ENCODE assay signal across 8 cellular contexts in genomic region chr1:173430707-173431662, GRCh38. TPM values are rescaled to one million over a fixed set of nuclear protein-coding genes. Genes with fewer than 3 reads are reported as not detected.
DNase-seq lines count a peak whose midpoint lies in the region; ATAC-seq and TF ChIP-seq lines count a peak whose summit lies in the region.

No MANE protein-coding gene starts in this region.

- peak overlapping the region; percentile 82 for H3K4me2 ChIP-seq in BLaER1

- no peaks in the 10 kb centered on the region for H3K36me3 Mint-ChIP-seq in neural crest cell (ENCODE audit: low read depth)

- H3K4me1 ChIP-seq in BLaER1 = peaks cover 32% of the 10 kb centered on the region

- no peaks in the 10 kb centered on the region for H3K9me3 ChIP-seq in BLaER1

- H3K36me3 ChIP-seq in BLaER1 = no peaks in the 10 kb centered on the region

- peak; percentile 66 for ATAC-seq in GM21381 (IDR thresholded peaks at IDR 0.05; ENCODE audit: unreplicated experiment)
- ATAC-seq in stimulated activated naive CD8-positive, alpha-beta T cell treated with anti-CD3 and anti-CD28 coated beads, Interleukin-15, Interleukin-2, amounts not matched to agents 100 U/mL and 50 U/mL, for 24 hours = peak; percentile 67

- no peak overlapping the region for H3K27ac Mint-ChIP-seq in neural crest cell (ENCODE audit: unreplicated experiment)

- TF ChIP-seq CTCF in foreskin fibroblast (IDR thresholded peaks at IDR 0.05; ENCODE audit: low read depth, low read length) = peak; percentile 86
- peak; percentile 96 for TF ChIP-seq CTCF in neural crest cell (conservative IDR thresholded peaks at IDR 0.05)

- no peaks in the 10 kb centered on the region for H3K9me3 Mint-ChIP-seq in neural crest cell

- no peaks in the 10 kb centered on the region for H3K27me3 Mint-ChIP-seq in neural crest cell (ENCODE audit: low read depth)

- H3K4me3 ChIP-seq in BLaER1 (no peak overlapping the region; the same call in 1 of the 2 replicates), foreskin fibroblast (ENCODE audit: low read depth in 1 of 2, low read length in 2 of 2) (no peak overlapping the region)

- H4K20me1 ChIP-seq in BLaER1 = no peaks in the 10 kb centered on the region

- H3K9ac ChIP-seq in BLaER1 = no peak overlapping the region

- no peak overlapping the region for H3K27ac ChIP-seq in BLaER1

- H3K4me3 Mint-ChIP-seq in neural crest cell = peak overlapping the region; percentile 35

- H3K4me1 Mint-ChIP-seq in neural crest cell = peaks cover 29% of the 10 kb centered on the region

- H3K27me3 ChIP-seq in BLaER1 = no peaks in the 10 kb centered on the region

- DNase-seq in M059J (ENCODE audit: low read depth) (peak; percentile 87), RPMI7951 (ENCODE audit: low read depth) (peak; percentile 82), activated T-helper 1 cell treated with Interleukin-2 at 50 U/mL for 16 hours (ENCODE audit: low read depth) (peak; percentile 71), foreskin fibroblast (peak; percentile 76 to 94), neural crest cell (ENCODE audit: low read depth, low spot score) (peak; percentile 95)
- DNase-seq in stimulated activated naive CD8-positive, alpha-beta T cell treated with anti-CD3 and anti-CD28 coated beads, Interleukin-15, Interleukin-2, amounts not matched to agents 100 U/mL and 50 U/mL, for 24 hours = peak; percentile 93

RNA-seq across cellular contexts. Expression of gene PRDX6, which starts 46.1 kb away (rescaled TPM):
- total RNA-seq in M059J (2014; rRNA removed; shearing (Covaris generic)) = 595 and 661 TPM in 2 replicates
- total RNA-seq in RPMI7951 (2014; rRNA removed; shearing (Covaris generic)) = 317 and 355 TPM in 2 replicates
- total RNA-seq in neural crest cell = 230 and 234 TPM in 2 replicates
